ENCODE assay signal across 10 cellular contexts in genomic region chr15:99385865-99386264, GRCh38.
A peak's percentile ranks its signal among the peaks of the same experiment; 100 is the strongest.
DNase-seq lines count a peak whose midpoint lies in the region; ATAC-seq and TF ChIP-seq lines count a peak whose summit lies in the region.
"Had no signal": no experiment of that assay in that cellular context is flagged by ENCODE, and none has a peak within 500 bp of the region (broad histone marks: within the 10 kb centered on the region; RNA-seq: fewer than 3 reads in every experiment).

No MANE protein-coding gene starts in this region.

- H3K4me1 Mint-ChIP-seq in nephron = peaks cover 18% of the 10 kb centered on the region

- H3K4me3 ChIP-seq in fibroblast of mammary gland (ENCODE audit: control insufficient read depth, low read depth, low read length) = no peak overlapping the region
- H3K4me3 ChIP-seq: breast epithelium had no signal

- peaks cover 12% of the 10 kb centered on the region for H3K9me3 Mint-ChIP-seq in nephron

- peak overlapping the region; percentile 52 to 81 (median 77) for H3K27ac Mint-ChIP-seq in nephron

- peaks cover 50% of the 10 kb centered on the region for H3K36me3 Mint-ChIP-seq in nephron (ENCODE audit: low read depth)

- H3K27me3 Mint-ChIP-seq in nephron (ENCODE audit: low read depth) = no peaks in the 10 kb centered on the region

- DNase-seq in AG20443 (ENCODE audit: low spot score) = peak; percentile 67
- peak; percentile 84 for DNase-seq in OCI-M1 (lab: John Stamatoyannopoulos, UW)
- DNase-seq in fibroblast of mammary gland (ENCODE audit: low read depth) = peak; percentile 69
- no peak for DNase-seq in amygdala (lab: John Stamatoyannopoulos, UW)
- DNase-seq in activated CD4-positive, CD25-positive, alpha-beta regulatory T cell treated with anti-CD3 and anti-CD28 coated beads, Interleukin-2, amount 50 U/mL, for 72 hours = no peak
- no peak for DNase-seq in SK-N-DZ (ENCODE audit: low spot score)
- DNase-seq: stimulated activated naive CD4-positive, alpha-beta T cell had no signal

- H3K4me3 Mint-ChIP-seq in nephron = no peak overlapping the region

- no peak for ATAC-seq in GM18498 (IDR thresholded peaks at IDR 0.05; ENCODE audit: unreplicated experiment)

- TF ChIP-seq CTCF in fibroblast of mammary gland (conservative IDR thresholded peaks at IDR 0.05; ENCODE audit: control insufficient read depth, insufficient read depth, low read depth, low read length) = no peak
- no peak for TF ChIP-seq CTCF in nephron (IDR thresholded peaks at IDR 0.05; ENCODE audit: unreplicated experiment in 3 of 3)

Comparison
In these comparisons a context has a peak if more than half of its experiments do, and no peak if none do; other contexts are left out.
1. DNase-seq: peak in AG20443 (single experiment), OCI-M1 (single experiment) and fibroblast of mammary gland (single experiment); none in amygdala (0 of 56), activated CD4-positive, CD25-positive, alpha-beta regulatory T cell treated with anti-CD3 and anti-CD28 coated beads, Interleukin-2, amount 50 U/mL, for 72 hours (single experiment) and SK-N-DZ (single experiment).